Comparison of ENCODE assay signal across 21 cellular contexts in genomic region chr7:91894781-91895480, GRCh38. TPM values are rescaled to one million over a fixed set of nuclear protein-coding genes. Genes with fewer than 3 reads are reported as not detected.
DNase-seq lines count a peak whose midpoint lies in the region; ATAC-seq and TF ChIP-seq lines count a peak whose summit lies in the region.
"Had no signal": no experiment of that assay in that cellular context is flagged by ENCODE, and none has a peak within 500 bp of the region (broad histone marks: within the 10 kb centered on the region; RNA-seq: fewer than 3 reads in every experiment).

No MANE protein-coding gene starts in this region.

- no peak for TF ChIP-seq CTCF in mesothelial cell of epicardium (IDR thresholded peaks at IDR 0.05; ENCODE audit: unreplicated experiment)

- no peak overlapping the region for H3K4me3 Mint-ChIP-seq in mesothelial cell of epicardium
- H3K4me3 Mint-ChIP-seq: activated T-cell treated with anti-CD3 and anti-CD28 coated beads, Interleukin-2, amount 50 U/mL, for 24 hours; H9; memory B cell; naive B cell had no signal

- peaks cover 4% of the 10 kb centered on the region for H3K9me3 Mint-ChIP-seq in mesothelial cell of epicardium
- H3K9me3 Mint-ChIP-seq: activated T-cell treated with anti-CD3 and anti-CD28 coated beads, Interleukin-2, amount 50 U/mL, for 24 hours; memory B cell had no signal

- H3K27ac Mint-ChIP-seq in mesothelial cell of epicardium, result peak overlapping the region; percentile 52
- H3K27ac Mint-ChIP-seq: activated T-cell treated with anti-CD3 and anti-CD28 coated beads, Interleukin-2, amount 50 U/mL, for 24 hours; H9; memory B cell; naive B cell had no signal

- peak; percentile 29 for DNase-seq in G401 (ENCODE audit: low spot score)
- peak; percentile 57 for DNase-seq in NCI-H82 (lab: John Stamatoyannopoulos, UW)
- peak; percentile 5 for DNase-seq in cerebellum (ENCODE audit: low spot score)
- DNase-seq in mesothelial cell of epicardium (ENCODE audit: low spot score in 2 of 2, unreplicated experiment in 2 of 2), result no peak
- DNase-seq in stimulated activated CD4-positive, alpha-beta T cell treated with anti-CD3 and anti-CD28 coated beads, Interleukin-2, amount 100 ng/mL, for 24 hours, result no peak
- no peak for DNase-seq in NCI-H2227 (lab: John Stamatoyannopoulos, UW; ENCODE audit: unreplicated experiment)
- DNase-seq: activated T-cell treated with anti-CD3 and anti-CD28 coated beads, Interleukin-2, amount 50 U/mL, for 24 hours; adrenal gland; DMS79 treated with DMSO at 0.1 percent for 48 hours; H9; head of caudate nucleus; left cardiac atrium; naive B cell; NCI-H1105; NCI-H2029; Peyer's patch; stomach; tibial artery had no signal

- ATAC-seq in GM21737 (IDR thresholded peaks at IDR 0.05; ENCODE audit: unreplicated experiment), result no peak
- no peak for ATAC-seq in HG02970 (IDR thresholded peaks at IDR 0.05; ENCODE audit: low FRiP score, unreplicated experiment)
- ATAC-seq: left cardiac atrium had no signal

- H3K4me1 Mint-ChIP-seq in mesothelial cell of epicardium, result peaks cover 41% of the 10 kb centered on the region
- H3K4me1 Mint-ChIP-seq: memory B cell, naive B cell had no signal

- in situ Hi-C loops in G401 (cut with HindIII; ENCODE audit: low sequenced_read_pairs), result no loop called here

- H3K27me3 Mint-ChIP-seq in mesothelial cell of epicardium (ENCODE audit: low read depth), result no peaks in the 10 kb centered on the region
- H3K27me3 Mint-ChIP-seq: activated T-cell treated with anti-CD3 and anti-CD28 coated beads, Interleukin-2, amount 50 U/mL, for 24 hours had no signal

- H3K36me3 Mint-ChIP-seq in mesothelial cell of epicardium, result peaks cover 1% of the 10 kb centered on the region
- H3K36me3 Mint-ChIP-seq: memory B cell, naive B cell had no signal

RNA-seq across cellular contexts. Expression of gene MTERF1, which starts 14.4 kb away (rescaled TPM):
- 19.1 and 21.1 TPM in 2 replicates for total RNA-seq in G401 (2014; rRNA removed; shearing (Covaris generic))
- total RNA-seq in cerebellum, result 22.8 TPM
- total RNA-seq in mesothelial cell of epicardium, result 14.7 to 19.3 TPM (median 15.2 TPM) in 3 replicates

RNA-seq across cellular contexts. Expression of gene AKAP9, which starts 45.7 kb away (rescaled TPM):
- 15.4 and 20.4 TPM in 2 replicates for total RNA-seq in G401 (2014; rRNA removed; shearing (Covaris generic))
- total RNA-seq in cerebellum (174 TPM), mesothelial cell of epicardium (108 to 119 TPM (median 110 TPM) in 3 replicates)

Comparison
In these comparisons a context has a peak if more than half of its experiments do, and no peak if none do; other contexts are left out.
1. DNase-seq: peak in G401 (single experiment), NCI-H82 (single experiment) and cerebellum (single experiment); none in mesothelial cell of epicardium (0 of 2), stimulated activated CD4-positive, alpha-beta T cell treated with anti-CD3 and anti-CD28 coated beads, Interleukin-2, amount 100 ng/mL, for 24 hours (0 of 2) and NCI-H2227 (single experiment).